8 cellular contexts compared by ENCODE assay signal in the genomic region with DNA sequence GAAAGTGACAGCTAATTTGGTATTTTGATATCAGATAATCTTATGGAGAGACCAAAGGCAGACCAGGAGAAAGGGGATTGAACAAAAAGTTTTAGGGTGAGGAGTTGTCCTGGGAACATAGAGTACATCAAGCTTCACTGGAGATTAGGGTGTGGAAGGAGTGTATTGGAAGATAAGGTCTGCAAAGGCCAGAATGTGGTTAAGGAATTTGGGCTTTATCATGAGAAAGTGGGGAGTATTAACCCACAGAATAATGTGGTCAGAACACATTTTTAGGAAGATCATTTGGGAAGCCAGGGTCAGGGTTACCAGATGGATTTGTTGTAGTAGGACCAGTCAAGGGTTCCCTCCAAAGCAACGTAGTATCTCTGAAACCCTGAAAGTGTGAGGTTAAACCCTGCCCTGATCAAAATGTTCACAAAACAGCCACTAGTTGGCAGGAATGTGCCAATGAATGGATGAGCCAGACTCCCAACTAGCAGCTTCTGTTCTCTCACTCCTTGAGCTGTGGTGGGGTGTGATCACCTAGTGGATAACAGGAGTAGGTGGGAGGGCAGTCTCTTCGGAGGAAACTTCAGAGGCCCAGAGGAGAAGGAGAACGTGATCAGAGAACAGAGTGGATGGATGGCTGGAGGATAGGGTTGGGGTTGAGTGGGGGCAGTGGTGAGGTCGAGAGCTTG. TPM values are rescaled to one million over a fixed set of nuclear protein-coding genes. Genes with fewer than 3 reads are reported as not detected.
DNase-seq lines count a peak whose midpoint lies in the region; ATAC-seq and TF ChIP-seq lines count a peak whose summit lies in the region.

No MANE protein-coding gene starts in this region.

- H3K4me1 Mint-ChIP-seq in activated naive CD8-positive, alpha-beta T cell treated with anti-CD3 and anti-CD28 coated beads for 36 hours, result peaks cover 26% of the 10 kb centered on the region

- no peaks in the 10 kb centered on the region for H3K9me2 ChIP-seq in PC-3 (replicated peaks; ENCODE audit: low read length)

- peak overlapping the region; percentile 71 for H3K4me3 Mint-ChIP-seq in activated naive CD8-positive, alpha-beta T cell treated with anti-CD3 and anti-CD28 coated beads for 36 hours

- no TSS peak for BruUV-seq in PC-3 (replicated peaks; lab: Mats Ljungman, UMichigan)

- H3K36me3 ChIP-seq in ACC112 (ENCODE audit: insufficient read depth, low read length) (0 out of 2 replicates have a peak, but pooled peaks cover 4% of the 10 kb centered on the region), PC-3 (ENCODE audit: low read depth, low read length) (peaks cover 27% of the 10 kb centered on the region), psoas muscle (ENCODE audit: insufficient read depth in 1 of 2, low read depth in 1 of 2) (no peaks in the 10 kb centered on the region)

- POLR2A ChIA-PET in PC-3 (lab: Charles Lee; ENCODE audit: unreplicated experiment), result interaction anchor here (0.5 to 0.8 kb wide), 4 partner anchors 154 to 803 kb away, joined by 3 to 5 read pairs (median 4); a partner anchor contains a TSS

- H3K79me2 ChIP-seq in ACC112 (ENCODE audit: control insufficient read depth, insufficient read depth, low read length, unreplicated experiment), result no peaks in the 10 kb centered on the region
- peaks cover 4% of the 10 kb centered on the region; the same call in 1 of the 2 replicates for H3K79me2 ChIP-seq in PC-3 (ENCODE audit: low read length)

- H3K4me1 ChIP-seq in ACC112 (ENCODE audit: control insufficient read depth, insufficient read depth, low read length, unreplicated experiment) (peaks cover 13% of the 10 kb centered on the region), PC-3 (ENCODE audit: insufficient read depth, low read length) (peaks cover 25% of the 10 kb centered on the region), psoas muscle (no peaks in the 10 kb centered on the region)

- 14 to 38% (median 23%) methylated on average over 4 of the region's 4 CpGs for WGBS in psoas muscle, 3 donors

- H3K27ac Mint-ChIP-seq in activated naive CD8-positive, alpha-beta T cell treated with anti-CD3 and anti-CD28 coated beads for 36 hours, result peak overlapping the region; percentile 75

- intact Hi-C loops in PC-3 (cut with micrococcal nuclease) (loop anchor here (1.0 to 5.0 kb wide), 2 partner anchors 34 to 150 kb away; a partner anchor contains a TSS), Right ventricle myocardium superior (cut with DNase I) (no loop called here), psoas muscle (cut with DNase I) (no loop called here)

- H3K36me3 Mint-ChIP-seq in activated naive CD8-positive, alpha-beta T cell treated with anti-CD3 and anti-CD28 coated beads for 36 hours, result peaks cover 9% of the 10 kb centered on the region

- no peaks in the 10 kb centered on the region for H3K27me3 ChIP-seq in ACC112 (ENCODE audit: insufficient read depth, low read length)
- H3K27me3 ChIP-seq in PC-3 (ENCODE audit: low read length), result no peaks in the 10 kb centered on the region
- peaks cover 0 to 6% (median 0%) of the 10 kb centered on the region in 3 donors for H3K27me3 ChIP-seq in psoas muscle (ENCODE audit: insufficient read depth in 3 of 3, low read length in 2 of 3)

- no peak overlapping the region for H3K9ac ChIP-seq in PC-3 (ENCODE audit: low read length)

- peak; percentile 89 for TF ChIP-seq CTCF in GM12864 (IDR thresholded peaks at IDR 0.05; ENCODE audit: low read depth, low read length, missing control alignments)
- TF ChIP-seq CTCF in PC-3 (conservative IDR thresholded peaks at IDR 0.05; ENCODE audit: low read depth, low read length), result peak; percentile 90
- TF ChIP-seq CTCF in psoas muscle (IDR thresholded peaks at IDR 0.05), result peak; percentile 59

- CTCF ChIA-PET in PC-3 (lab: Charles Lee), result interaction anchor here (0.6 to 3.6 kb wide), 13 partner anchors 10 to 460 kb away, joined by 3 to 63 read pairs (median 4); no protein-coding TSS in a partner anchor

- H3K9me3 Mint-ChIP-seq in activated naive CD8-positive, alpha-beta T cell treated with anti-CD3 and anti-CD28 coated beads for 36 hours, result no peaks in the 10 kb centered on the region

- DNase-seq in GM12864 (ENCODE audit: low read depth) (no peak), KBM-7 (peak; percentile 79), PC-3 (peak; percentile 88), Right ventricle myocardium superior (no peak), psoas muscle (no peak)
- peak; percentile 59 for DNase-seq in activated naive CD8-positive, alpha-beta T cell treated with anti-CD3 and anti-CD28 coated beads for 36 hours

- H3K27ac ChIP-seq in ACC112 (ENCODE audit: low read depth, low read length) (peak overlapping the region; percentile 8), PC-3 (ENCODE audit: low read length) (peak overlapping the region; percentile 24), psoas muscle (no peak overlapping the region)

- no peaks in the 10 kb centered on the region for H3K27me3 Mint-ChIP-seq in activated naive CD8-positive, alpha-beta T cell treated with anti-CD3 and anti-CD28 coated beads for 36 hours

- H3K4me2 ChIP-seq in PC-3 (ENCODE audit: low read length), result peak overlapping the region; percentile 98

- ATAC-seq in PC-3, result peak; percentile 34
- peak; percentile 51 for ATAC-seq in Right ventricle myocardium superior (ENCODE audit: poor library complexity)
- peak in 3 of 4 donors; percentile 43 to 46 (median 43) for ATAC-seq in psoas muscle
- no peak for ATAC-seq in HG03460 (IDR thresholded peaks at IDR 0.05; ENCODE audit: unreplicated experiment)

- peaks cover 14% of the 10 kb centered on the region for H3F3A ChIP-seq in PC-3 (ENCODE audit: low read length, unreplicated experiment)

- no peaks in the 10 kb centered on the region for H4K20me1 ChIP-seq in PC-3 (ENCODE audit: low read length)

- in situ Hi-C loops in KBM-7 (cut with MboI; ENCODE audit: low pct_unique_long_range_greater_than_20kb, low sequenced_read_pairs), result no loop called here

- H3K9me3 ChIP-seq in PC-3 (ENCODE audit: low read length), result no peaks in the 10 kb centered on the region
- no peaks in the 10 kb centered on the region for H3K9me3 ChIP-seq in psoas muscle

- H2AFZ ChIP-seq in ACC112 (ENCODE audit: low read length, unreplicated experiment) (no peak overlapping the region), PC-3 (ENCODE audit: low read length) (no peak overlapping the region)

- H3K4me3 ChIP-seq in ACC112 (ENCODE audit: low read depth, low read length) (peak overlapping the region; percentile 79; the same call in 1 of the 2 replicates), GM12864 (ENCODE audit: low read depth, low read length) (no peak overlapping the region), PC-3 (ENCODE audit: low read length) (peak overlapping the region; percentile 79; the same call in 1 of the 2 replicates), psoas muscle (no peak overlapping the region)

RNA-seq across cellular contexts. Expression of a gene that starts 35.8 kb away (rescaled TPM):
- total RNA-seq in PC-3 (2014; rRNA removed) (245 and 264 TPM in 2 replicates), Right ventricle myocardium superior (41.2 TPM), psoas muscle (1 to 10 TPM; 1.1 to 3.8 (median 2.0) TPM)
- total RNA-seq in activated naive CD8-positive, alpha-beta T cell treated with anti-CD3 and anti-CD28 coated beads for 36 hours, result 100 to 1,000 TPM; 105 to 114 TPM
- 1 to 10 TPM; 1.2 to 3.3 (median 2.5) TPM for polyA plus RNA-seq in psoas muscle

Comparison
In these comparisons a context has a peak if more than half of its experiments do, and no peak if none do; other contexts are left out.
1. H3K4me3 ChIP-seq: peak in ACC112 (single experiment) and PC-3 (single experiment); none in GM12864 (single experiment) and psoas muscle (single experiment).
2. DNase-seq: peak in KBM-7 (single experiment), PC-3 (single experiment) and activated naive CD8-positive, alpha-beta T cell treated with anti-CD3 and anti-CD28 coated beads for 36 hours (single experiment); none in GM12864 (single experiment), Right ventricle myocardium superior (single experiment) and psoas muscle (0 of 2).
3. Peak in every context shown above with its lines, with median percentiles within 50 percentile points of each other: CTCF ChIP-seq.